12 cellular contexts compared by ENCODE assay signal in the genomic region with DNA sequence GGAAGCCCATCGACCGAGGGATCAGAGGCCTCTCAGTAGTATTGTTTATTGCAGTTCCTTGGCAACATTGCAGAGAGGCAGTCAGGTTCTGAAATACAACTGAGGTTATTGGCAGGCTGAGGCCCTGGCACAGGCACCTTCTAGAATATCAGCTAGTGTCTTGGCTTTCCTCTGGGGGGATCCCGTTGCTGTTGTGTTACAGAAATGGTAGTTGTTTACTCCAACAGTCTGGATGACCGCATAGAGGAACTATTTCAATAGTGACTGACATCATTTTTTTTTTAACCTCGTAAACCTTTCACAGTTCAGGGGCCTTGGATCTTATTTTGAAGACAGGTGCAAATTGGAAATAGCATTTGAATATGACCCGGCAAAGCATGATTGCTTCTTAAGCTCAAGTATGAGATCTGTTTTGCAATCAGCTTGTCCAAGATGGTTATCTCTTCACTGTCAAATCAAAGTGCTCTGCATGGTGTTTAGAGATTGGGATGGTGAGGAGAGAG.
DNase-seq lines count a peak whose midpoint lies in the region; ATAC-seq lines count a peak whose summit lies in the region.
"Had no signal": no experiment of that assay in that cellular context is flagged by ENCODE, and none has a peak within 500 bp of the region (broad histone marks: within the 10 kb centered on the region; RNA-seq: fewer than 3 reads in every experiment).

No MANE protein-coding gene starts in this region.

- H3K4me1 ChIP-seq in rectal smooth muscle tissue (ENCODE audit: control insufficient read depth, insufficient read depth, low read length) = peaks cover 20% of the 10 kb centered on the region

- H3K27me3 ChIP-seq in rectal smooth muscle tissue (ENCODE audit: control insufficient read depth, insufficient read depth, low read length) = no peaks in the 10 kb centered on the region

- DNase-seq in EH (ENCODE audit: low read depth) (peak; percentile 44), astrocyte of the hippocampus (ENCODE audit: low read depth, low spot score) (peak; percentile 61), hippocampal formation (lab: John Stamatoyannopoulos, UW) (peak; percentile 12 to 37), SIG-M5 (lab: John Stamatoyannopoulos, UW) (no peak)
- DNase-seq: foreskin fibroblast, SW 1271 had no signal

- H3K4me3 ChIP-seq in rectal smooth muscle tissue (ENCODE audit: low read length) = no peak overlapping the region

- peaks cover 6% of the 10 kb centered on the region for H3K36me3 ChIP-seq in rectal smooth muscle tissue (ENCODE audit: control insufficient read depth, insufficient read depth, low read length)

- H3K27ac ChIP-seq in rectal smooth muscle tissue (ENCODE audit: low read depth, low read length) = peak overlapping the region; percentile 78

- no peak overlapping the region for H3K9ac ChIP-seq in rectal smooth muscle tissue (ENCODE audit: low read length)

- no peak for ATAC-seq in HG03442 (IDR thresholded peaks at IDR 0.05; ENCODE audit: unreplicated experiment)
- no peak for ATAC-seq in GM21619 (IDR thresholded peaks at IDR 0.05; ENCODE audit: unreplicated experiment)
- ATAC-seq in HG02759 (IDR thresholded peaks at IDR 0.05; ENCODE audit: unreplicated experiment) = no peak
- ATAC-seq: HepG2; natural killer cell treated with Interleukin-12 subunit alpha and Interleukin-12 subunit beta and Interleukin-15 and Interleukin-18, amount 100 ng/mL, for 72 hours had no signal
